ENCODE assay signal across 8 cellular contexts in the genomic region with DNA sequence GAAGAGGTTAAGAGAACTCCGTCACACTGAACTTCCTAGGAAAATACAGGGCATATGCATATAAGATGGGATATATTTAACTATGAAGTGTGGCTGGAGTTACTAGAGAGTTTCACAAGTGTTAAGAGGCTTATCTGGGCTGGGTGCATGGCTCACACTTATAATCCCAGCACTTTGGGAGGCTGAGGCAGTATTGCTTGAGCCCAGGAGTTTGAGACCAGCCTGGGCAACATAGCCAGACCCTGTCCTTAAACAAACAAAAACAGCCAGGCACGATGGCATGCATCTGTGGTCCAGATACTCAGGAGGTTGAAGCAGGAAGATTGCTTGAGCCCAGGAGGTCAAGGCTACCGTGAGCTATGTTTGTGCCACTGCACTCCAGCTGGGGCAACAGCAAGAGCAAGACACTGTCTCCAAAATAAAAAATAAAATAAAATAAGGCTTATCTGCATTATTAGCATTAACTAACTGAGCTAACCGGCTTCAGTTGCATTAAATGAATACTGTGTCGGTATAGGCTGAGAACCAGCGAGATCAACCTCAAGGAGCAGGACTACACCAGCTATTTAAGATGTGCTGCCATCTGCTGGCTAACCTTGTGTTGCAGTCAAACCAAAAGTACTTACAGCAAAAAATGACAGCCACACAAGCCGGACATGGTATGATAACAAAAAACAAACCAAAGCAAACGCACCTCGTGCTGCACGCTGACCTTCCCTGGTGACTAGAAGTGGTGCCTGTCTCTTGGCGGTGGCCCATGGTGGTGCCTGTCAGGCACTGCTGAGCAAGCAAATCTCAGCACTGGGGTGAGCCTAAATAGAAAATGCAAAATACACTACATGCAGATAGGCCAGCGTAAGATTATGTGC. TPM values are rescaled to one million over a fixed set of nuclear protein-coding genes. Genes with fewer than 3 reads are reported as not detected.
DNase-seq lines count a peak whose midpoint lies in the region; ATAC-seq, FAIRE-seq and TF ChIP-seq lines count a peak whose summit lies in the region.

No MANE protein-coding gene starts in this region.

- DNase-seq in AG08396 (ENCODE audit: low spot score) (peak; percentile 72), NCI-H1694 treated with DMSO at 0.1 percent for 48 hours (lab: John Stamatoyannopoulos, UW) (peak; percentile 73), astrocyte (ENCODE audit: low read depth) (peak; percentile 58), hepatocyte (ENCODE audit: low spot score) (peak; percentile 89), skeletal muscle cell (ENCODE audit: low read depth) (peak; percentile 39)
- peak; percentile 59 for DNase-seq in T-helper 2 cell treated with Interferon-gamma antibody and Interleukin-4, amounts not matched to agents 5 μg/mL and 100 μg/mL, for 36 hours (ENCODE audit: low spot score)

- H3K36me3 ChIP-seq in astrocyte (ENCODE audit: insufficient read depth, low read length) (no peaks in the 10 kb centered on the region), hepatocyte (replicated peaks; ENCODE audit: insufficient read depth, low read depth) (no peaks in the 10 kb centered on the region)

- no peak overlapping the region for H3K27ac Mint-ChIP-seq in T-helper 2 cell treated with Interferon-gamma antibody and Interleukin-4, amounts not matched to agents 5 μg/mL and 100 μg/mL, for 36 hours
- H3K27ac Mint-ChIP-seq in astrocyte (ENCODE audit: unreplicated experiment): no peak overlapping the region

- H2AFZ ChIP-seq in astrocyte (ENCODE audit: low read depth, low read length) (peak overlapping the region; percentile 37), hepatocyte (no peak overlapping the region)

- WGBS in hepatocyte (ENCODE audit: low lambda C conversion rate, missing lambda C conversion rate): 34% methylated on average over 12 of the region's 12 CpGs

- no peaks in the 10 kb centered on the region for H3K9me3 Mint-ChIP-seq in T-helper 2 cell treated with Interferon-gamma antibody and Interleukin-4, amounts not matched to agents 5 μg/mL and 100 μg/mL, for 36 hours
- H3K9me3 Mint-ChIP-seq in astrocyte (ENCODE audit: unreplicated experiment): peaks cover 2% of the 10 kb centered on the region

- H3K4me2 ChIP-seq in astrocyte (ENCODE audit: low read length) (peak overlapping the region; percentile 67), hepatocyte (peak overlapping the region; percentile 68)

- no peaks in the 10 kb centered on the region for H3K9me2 ChIP-seq in hepatocyte (replicated peaks; ENCODE audit: insufficient read depth)

- ATAC-seq in GM19397 (IDR thresholded peaks at IDR 0.05; ENCODE audit: unreplicated experiment) (peak; percentile 53), GM19324 (IDR thresholded peaks at IDR 0.05; ENCODE audit: low FRiP score, unreplicated experiment) (no peak)

- H3K27me3 ChIP-seq in astrocyte (ENCODE audit: insufficient read depth, low read length) (no peaks in the 10 kb centered on the region), hepatocyte (no peaks in the 10 kb centered on the region)

- H3K9me3 ChIP-seq in astrocyte (ENCODE audit: insufficient read depth, low read depth, low read length): no peaks in the 10 kb centered on the region
- H3K9me3 ChIP-seq in hepatocyte (ENCODE audit: low read depth): no peaks in the 10 kb centered on the region

- no peaks in the 10 kb centered on the region for H3K79me2 ChIP-seq in astrocyte (ENCODE audit: insufficient read depth, low read length)
- H3K79me2 ChIP-seq in hepatocyte: no peaks in the 10 kb centered on the region

- H3K4me1 Mint-ChIP-seq in T-helper 2 cell treated with Interferon-gamma antibody and Interleukin-4, amounts not matched to agents 5 μg/mL and 100 μg/mL, for 36 hours (ENCODE audit: low read depth): peaks cover 5% of the 10 kb centered on the region
- H3K4me1 Mint-ChIP-seq in astrocyte (ENCODE audit: low read depth, unreplicated experiment): peaks cover 29% of the 10 kb centered on the region

- FAIRE-seq in astrocyte (lab: Jason Lieb, UNC): peak; percentile 52

- H3K4me1 ChIP-seq in astrocyte (ENCODE audit: insufficient read depth, low read length): peaks cover 19% of the 10 kb centered on the region
- peaks cover 20% of the 10 kb centered on the region for H3K4me1 ChIP-seq in hepatocyte (ENCODE audit: insufficient read depth)

- no peak overlapping the region for H3K4me3 Mint-ChIP-seq in T-helper 2 cell treated with Interferon-gamma antibody and Interleukin-4, amounts not matched to agents 5 μg/mL and 100 μg/mL, for 36 hours
- no peak overlapping the region for H3K4me3 Mint-ChIP-seq in astrocyte (ENCODE audit: unreplicated experiment)

- no peaks in the 10 kb centered on the region for H3K36me3 Mint-ChIP-seq in T-helper 2 cell treated with Interferon-gamma antibody and Interleukin-4, amounts not matched to agents 5 μg/mL and 100 μg/mL, for 36 hours (ENCODE audit: low read depth)
- H3K36me3 Mint-ChIP-seq in astrocyte (ENCODE audit: low read depth, unreplicated experiment): no peaks in the 10 kb centered on the region

- H4K20me1 ChIP-seq in astrocyte (ENCODE audit: insufficient read depth, low read length): no peaks in the 10 kb centered on the region
- H4K20me1 ChIP-seq in hepatocyte (ENCODE audit: insufficient read depth, poor library complexity, severe bottlenecking): no peaks in the 10 kb centered on the region

- peak; percentile 87 for TF ChIP-seq CTCF in astrocyte (IDR thresholded peaks at IDR 0.05; ENCODE audit: insufficient read depth, low read depth, low read length)
- TF ChIP-seq CTCF in hepatocyte (IDR thresholded peaks at IDR 0.05; ENCODE audit: poor library complexity): peak; percentile 79

- no peaks in the 10 kb centered on the region for H3K27me3 Mint-ChIP-seq in T-helper 2 cell treated with Interferon-gamma antibody and Interleukin-4, amounts not matched to agents 5 μg/mL and 100 μg/mL, for 36 hours (ENCODE audit: low read depth)
- no peaks in the 10 kb centered on the region for H3K27me3 Mint-ChIP-seq in astrocyte (ENCODE audit: low read depth, unreplicated experiment)

- no peak overlapping the region for H3K4me3 ChIP-seq in astrocyte (ENCODE audit: insufficient read depth, low read depth, low read length)
- H3K4me3 ChIP-seq in hepatocyte: no peak overlapping the region
- no peak overlapping the region for H3K4me3 ChIP-seq in skeletal muscle cell (ENCODE audit: low read depth, low read length)

- H3K27ac ChIP-seq in astrocyte (ENCODE audit: low read depth, low read length) (no peak overlapping the region), hepatocyte (peak overlapping the region; percentile 59)

- peak overlapping the region; percentile 47 for H3K9ac ChIP-seq in astrocyte (ENCODE audit: low read length)

RNA-seq across cellular contexts. Expression of a gene that starts 19.7 kb away (rescaled TPM):
- total RNA-seq in astrocyte: 16.2 and 18.7 TPM in 2 replicates
- 15.3 and 16.7 TPM in 2 replicates for total RNA-seq in hepatocyte
- 9.0 and 9.2 TPM in 2 replicates for polyA plus RNA-seq in hepatocyte

RNA-seq across cellular contexts. Expression of a gene that starts 57.2 kb away (rescaled TPM):
- 4.8 and 4.9 TPM in 2 replicates for total RNA-seq in astrocyte
- total RNA-seq in hepatocyte: 2.1 and 2.2 TPM in 2 replicates
- 1.3 TPM in 1 of 2 replicates, not detected in the other for polyA plus RNA-seq in hepatocyte

Comparison
In these comparisons a context has a peak if more than half of its experiments do, and no peak if none do; other contexts are left out.
1. DNase-seq: peak in every context shown above with its lines; median percentile 89 in hepatocyte; 73 in NCI-H1694 treated with DMSO at 0.1 percent for 48 hours; 72 in AG08396; 59 in T-helper 2 cell treated with Interferon-gamma antibody and Interleukin-4, amounts not matched to agents 5 μg/mL and 100 μg/mL, for 36 hours; 58 in astrocyte; 39 in skeletal muscle cell.